Comparison of ENCODE assay signal across 1 cellular context in the genomic region with DNA sequence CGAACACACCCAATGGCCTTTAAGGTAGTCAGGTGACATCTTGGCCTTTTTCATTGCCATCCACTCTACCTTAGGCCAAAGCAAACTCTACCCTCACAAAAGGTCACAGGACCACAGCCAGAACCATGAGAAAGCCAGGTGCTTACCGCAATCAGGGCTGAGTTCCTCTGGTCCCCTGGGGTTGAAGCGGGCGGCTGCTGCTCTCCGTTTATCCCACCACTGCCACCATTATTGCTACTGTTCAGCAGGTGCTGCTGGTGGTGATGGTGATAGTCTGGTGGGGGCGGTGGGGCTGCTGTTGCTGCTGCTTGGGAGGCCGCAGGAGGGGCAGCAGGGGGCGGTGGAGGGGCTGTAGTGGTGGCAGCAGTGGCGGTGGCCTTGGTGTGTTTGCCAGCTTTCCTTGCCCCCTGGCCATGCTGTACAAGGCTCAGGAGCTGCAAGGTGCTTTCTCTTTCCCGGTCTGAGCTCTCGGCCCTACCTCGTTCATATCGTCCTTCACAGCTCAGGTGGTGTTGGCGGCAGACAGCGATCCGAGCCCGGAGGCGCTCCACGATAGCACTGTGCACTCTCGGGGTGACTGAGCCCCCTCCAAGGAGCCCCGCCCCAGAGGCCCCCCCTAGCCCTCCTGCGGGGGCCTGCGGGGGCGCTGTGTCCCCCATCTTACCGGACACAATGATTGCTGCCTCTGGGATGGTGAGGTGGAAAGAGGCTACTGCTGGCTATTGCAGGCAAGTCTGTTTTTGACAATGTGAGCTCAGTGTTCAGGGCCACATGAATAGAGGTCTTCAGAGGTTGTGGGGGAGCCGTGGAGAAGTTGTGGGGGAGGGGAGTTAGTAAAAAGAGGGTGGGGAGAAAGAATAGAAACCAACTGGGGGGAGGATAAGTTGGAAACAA.
TF ChIP-seq lines count a peak whose summit lies in the region.

No MANE protein-coding gene starts in this region.

TF ChIP-seq in endothelial cell of umbilical vein, 7 proteins besides CTCF, POLR2A, EP300 and RAD21:
- TF ChIP-seq JUN (IDR thresholded peaks at IDR 0.05; ENCODE audit: borderline replicate concordance, insufficient read depth, insufficient read length, low read depth): no peak
- no peak for TF ChIP-seq FOS (IDR thresholded peaks at IDR 0.05; ENCODE audit: borderline replicate concordance, insufficient read depth, low read length)
- TF ChIP-seq POLR2AphosphoS5 (IDR thresholded peaks at IDR 0.05; ENCODE audit: insufficient read depth, low read depth, low read length): no peak
- TF ChIP-seq GATA2 (IDR thresholded peaks at IDR 0.05; ENCODE audit: insufficient read depth, insufficient read length, low read depth, low read length): no peak
